Comparison of ENCODE assay signal across 29 cellular contexts in genomic region chr14:42642787-42643186, GRCh38.
"Had no signal": no experiment of that assay in that cellular context is flagged by ENCODE, and none has a peak within 500 bp of the region (broad histone marks: within the 10 kb centered on the region; RNA-seq: fewer than 3 reads in every experiment).

No MANE protein-coding gene starts in this region.

- H3K27ac Mint-ChIP-seq: dendritic cell treated with granulocyte-macrophage colony-stimulating factor and Interleukin-4, amounts not matched to agents 40 ng/mL and 50 ng/mL, for 4 days; effector memory CD8-positive, alpha-beta T cell; endodermal cell had no signal

- FAIRE-seq: endometrium, endothelial cell of umbilical vein, frontal cortex had no signal

- ATAC-seq: effector memory CD8-positive, alpha-beta T cell; esophagus mucosa; foreskin keratinocyte; gastrocnemius medialis; gastroesophageal sphincter; heart left ventricle; heart right ventricle had no signal

- H3K36me3 ChIP-seq: colonic mucosa, esophagus muscularis mucosa, esophagus squamous epithelium, gastrocnemius medialis, gastroesophageal sphincter, heart left ventricle, heart right ventricle had no signal

- H3K4me1 Mint-ChIP-seq: endodermal cell had no signal

- H3K4me3 ChIP-seq: colonic mucosa, coronary artery, dorsolateral prefrontal cortex, esophagus muscularis mucosa, esophagus squamous epithelium, gastrocnemius medialis, gastroesophageal sphincter, heart left ventricle, heart right ventricle, hepatocyte had no signal

- H3K4me1 ChIP-seq: colonic mucosa, esophagus muscularis mucosa, esophagus squamous epithelium, foreskin keratinocyte, gastrocnemius medialis, gastroesophageal sphincter, heart left ventricle, heart right ventricle had no signal

- H2AFZ ChIP-seq: hepatocyte had no signal

- H3K27me3 Mint-ChIP-seq: dendritic cell treated with granulocyte-macrophage colony-stimulating factor and Interleukin-4, amounts not matched to agents 40 ng/mL and 50 ng/mL, for 4 days; effector memory CD8-positive, alpha-beta T cell had no signal

- H3K4me3 Mint-ChIP-seq: dendritic cell treated with granulocyte-macrophage colony-stimulating factor and Interleukin-4, amounts not matched to agents 40 ng/mL and 50 ng/mL, for 4 days; effector memory CD8-positive, alpha-beta T cell; endodermal cell had no signal

- H3K27ac ChIP-seq: colonic mucosa, coronary artery, dorsolateral prefrontal cortex, epithelial cell of prostate, esophagus muscularis mucosa, esophagus squamous epithelium, foreskin keratinocyte, gastrocnemius medialis, gastroesophageal sphincter, heart left ventricle, heart right ventricle, hepatocyte had no signal

- DNase-seq: colonic mucosa; cortex of kidney; dermis blood vessel endothelial cell; dorsolateral prefrontal cortex; effector CD4-positive, alpha-beta T cell; effector CD8-positive, alpha-beta T cell; effector memory CD4-positive, alpha-beta T cell; effector memory CD8-positive, alpha-beta T cell; endodermal cell; erythroblast; esophagus squamous epithelium; foreskin fibroblast; foreskin keratinocyte; foreskin melanocyte; gastrocnemius medialis; glutamatergic neuron; head of caudate nucleus; heart left ventricle; heart right ventricle had no signal

- H3K27me3 ChIP-seq: colonic mucosa, dorsolateral prefrontal cortex, esophagus muscularis mucosa, esophagus squamous epithelium, foreskin keratinocyte, gastrocnemius medialis, gastroesophageal sphincter, heart left ventricle, heart right ventricle, hepatocyte had no signal

- H3K4me2 ChIP-seq: hepatocyte had no signal

- H3K79me2 ChIP-seq: hepatocyte had no signal

- H3K9me3 ChIP-seq: colonic mucosa, esophagus muscularis mucosa, esophagus squamous epithelium, gastrocnemius medialis, gastroesophageal sphincter, heart left ventricle had no signal
